Comparison of ENCODE assay signal across 1 cellular context in the genomic region with DNA sequence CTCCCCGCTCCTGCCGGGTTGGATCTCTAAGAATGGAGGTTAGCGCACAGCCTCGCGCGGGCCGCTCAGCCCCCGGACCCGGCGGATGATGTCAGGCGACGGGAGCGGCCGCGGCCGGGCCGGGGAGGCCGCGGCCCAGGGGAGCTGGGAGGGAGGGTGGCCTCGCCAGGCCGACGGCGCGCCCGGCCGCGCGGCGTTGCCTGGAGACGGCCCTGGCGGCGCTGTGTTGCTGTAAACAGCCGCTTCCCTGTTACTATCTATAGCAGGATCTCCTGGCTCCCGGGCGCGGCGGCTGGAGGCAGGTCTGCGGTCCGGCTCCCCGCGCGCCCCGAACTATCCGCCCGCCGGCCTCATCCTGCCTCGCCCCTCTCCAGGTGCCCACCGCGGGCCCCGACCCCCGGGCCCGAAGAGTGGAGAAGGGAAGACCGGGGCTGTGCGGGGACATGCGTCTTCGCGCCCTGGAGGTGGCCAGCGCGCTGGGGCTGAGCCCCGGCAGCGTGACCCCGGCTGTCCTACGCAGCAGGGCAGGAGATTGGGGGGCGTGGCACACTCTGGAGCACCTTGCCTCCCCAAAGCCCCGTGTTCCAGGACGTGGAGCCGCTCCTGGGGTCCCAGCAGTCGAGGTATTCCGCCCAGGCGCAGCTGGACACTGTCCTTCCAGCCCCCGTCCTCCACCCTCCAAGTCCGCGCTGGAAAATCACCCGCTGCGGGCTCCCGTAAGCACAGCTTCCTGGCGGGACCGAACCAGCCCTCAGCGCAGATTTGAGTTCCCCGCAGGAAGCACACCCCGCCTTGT.
TF ChIP-seq lines count a peak whose summit lies in the region.

No MANE protein-coding gene starts in this region.

TF ChIP-seq in HepG2, 621 proteins besides CTCF, POLR2A, EP300 and RAD21 (continued from another document and continues in another):
- TF ChIP-seq NCOA1 (CRISPR knock-in tag; IDR thresholded peaks at IDR 0.05) (no peak), ZNF331 (CRISPR knock-in tag; IDR thresholded peaks at IDR 0.05) (no peak), TRAFD1 (CRISPR knock-in tag; IDR thresholded peaks at IDR 0.05; ENCODE audit: borderline replicate concordance) (no peak), ZBTB20 (CRISPR knock-in tag; IDR thresholded peaks at IDR 0.05; ENCODE audit: borderline replicate concordance, low read depth) (no peak), NFRKB (IDR thresholded peaks at IDR 0.05) (no peak), RAD51 (IDR thresholded peaks at IDR 0.05; ENCODE audit: borderline replicate concordance) (no peak), ARNT2 (CRISPR knock-in tag; IDR thresholded peaks at IDR 0.05; ENCODE audit: low read depth) (no peak; the same call in 1 of the 2 replicates), ZNF737 (CRISPR knock-in tag; IDR thresholded peaks at IDR 0.05; ENCODE audit: borderline replicate concordance) (no peak), GMEB1 (CRISPR knock-in tag; IDR thresholded peaks at IDR 0.05; ENCODE audit: borderline replicate concordance) (no peak; the same call in 1 of the 2 replicates), CSRNP1 (CRISPR knock-in tag; IDR thresholded peaks at IDR 0.05) (no peak), HCFC1 (IDR thresholded peaks at IDR 0.05; ENCODE audit: low read depth, low read length) (no peak), ZSCAN25 (CRISPR knock-in tag; IDR thresholded peaks at IDR 0.05) (no peak), TP53 (CRISPR knock-in tag; conservative IDR thresholded peaks at IDR 0.05) (no peak), ISL2 (CRISPR knock-in tag; IDR thresholded peaks at IDR 0.05) (no peak), SATB2 (CRISPR knock-in tag; IDR thresholded peaks at IDR 0.05) (no peak), ZNF143 (CRISPR knock-in tag; IDR thresholded peaks at IDR 0.05) (no peak), MAFG (CRISPR knock-in tag; IDR thresholded peaks at IDR 0.05) (no peak), DNMT1 (CRISPR knock-in tag; IDR thresholded peaks at IDR 0.05) (no peak), SNAPC2 (CRISPR knock-in tag; IDR thresholded peaks at IDR 0.05) (no peak), ZBTB21 (CRISPR knock-in tag; IDR thresholded peaks at IDR 0.05) (no peak), MTA1 (CRISPR knock-in tag; IDR thresholded peaks at IDR 0.05; ENCODE audit: borderline replicate concordance) (no peak), ZNF678 (CRISPR knock-in tag; IDR thresholded peaks at IDR 0.05) (no peak), ZXDC (CRISPR knock-in tag; IDR thresholded peaks at IDR 0.05) (no peak), ATF1 (CRISPR knock-in tag; IDR thresholded peaks at IDR 0.05) (no peak), ZNF337 (CRISPR knock-in tag; IDR thresholded peaks at IDR 0.05; ENCODE audit: borderline replicate concordance, low read depth) (no peak), SUZ12 (IDR thresholded peaks at IDR 0.05; ENCODE audit: low read depth, low read length) (no peak), ZKSCAN1 (IDR thresholded peaks at IDR 0.05; ENCODE audit: low read length) (no peak), ZIK1 (CRISPR knock-in tag; IDR thresholded peaks at IDR 0.05; ENCODE audit: borderline replicate concordance, low read depth) (no peak)
- TF ChIP-seq, protein P1, sequence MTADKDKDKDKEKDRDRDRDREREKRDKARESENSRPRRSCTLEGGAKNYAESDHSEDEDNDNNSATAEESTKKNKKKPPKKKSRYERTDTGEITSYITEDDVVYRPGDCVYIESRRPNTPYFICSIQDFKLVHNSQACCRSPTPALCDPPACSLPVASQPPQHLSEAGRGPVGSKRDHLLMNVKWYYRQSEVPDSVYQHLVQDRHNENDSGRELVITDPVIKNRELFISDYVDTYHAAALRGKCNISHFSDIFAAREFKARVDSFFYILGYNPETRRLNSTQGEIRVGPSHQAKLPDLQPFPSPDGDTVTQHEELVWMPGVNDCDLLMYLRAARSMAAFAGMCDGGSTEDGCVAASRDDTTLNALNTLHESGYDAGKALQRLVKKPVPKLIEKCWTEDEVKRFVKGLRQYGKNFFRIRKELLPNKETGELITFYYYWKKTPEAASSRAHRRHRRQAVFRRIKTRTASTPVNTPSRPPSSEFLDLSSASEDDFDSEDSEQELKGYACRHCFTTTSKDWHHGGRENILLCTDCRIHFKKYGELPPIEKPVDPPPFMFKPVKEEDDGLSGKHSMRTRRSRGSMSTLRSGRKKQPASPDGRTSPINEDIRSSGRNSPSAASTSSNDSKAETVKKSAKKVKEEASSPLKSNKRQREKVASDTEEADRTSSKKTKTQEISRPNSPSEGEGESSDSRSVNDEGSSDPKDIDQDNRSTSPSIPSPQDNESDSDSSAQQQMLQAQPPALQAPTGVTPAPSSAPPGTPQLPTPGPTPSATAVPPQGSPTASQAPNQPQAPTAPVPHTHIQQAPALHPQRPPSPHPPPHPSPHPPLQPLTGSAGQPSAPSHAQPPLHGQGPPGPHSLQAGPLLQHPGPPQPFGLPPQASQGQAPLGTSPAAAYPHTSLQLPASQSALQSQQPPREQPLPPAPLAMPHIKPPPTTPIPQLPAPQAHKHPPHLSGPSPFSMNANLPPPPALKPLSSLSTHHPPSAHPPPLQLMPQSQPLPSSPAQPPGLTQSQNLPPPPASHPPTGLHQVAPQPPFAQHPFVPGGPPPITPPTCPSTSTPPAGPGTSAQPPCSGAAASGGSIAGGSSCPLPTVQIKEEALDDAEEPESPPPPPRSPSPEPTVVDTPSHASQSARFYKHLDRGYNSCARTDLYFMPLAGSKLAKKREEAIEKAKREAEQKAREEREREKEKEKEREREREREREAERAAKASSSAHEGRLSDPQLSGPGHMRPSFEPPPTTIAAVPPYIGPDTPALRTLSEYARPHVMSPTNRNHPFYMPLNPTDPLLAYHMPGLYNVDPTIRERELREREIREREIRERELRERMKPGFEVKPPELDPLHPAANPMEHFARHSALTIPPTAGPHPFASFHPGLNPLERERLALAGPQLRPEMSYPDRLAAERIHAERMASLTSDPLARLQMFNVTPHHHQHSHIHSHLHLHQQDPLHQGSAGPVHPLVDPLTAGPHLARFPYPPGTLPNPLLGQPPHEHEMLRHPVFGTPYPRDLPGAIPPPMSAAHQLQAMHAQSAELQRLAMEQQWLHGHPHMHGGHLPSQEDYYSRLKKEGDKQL (CRISPR knock-in tag; IDR thresholded peaks at IDR 0.05; ENCODE audit: low read depth), result no peak
- TF ChIP-seq, protein P2, sequence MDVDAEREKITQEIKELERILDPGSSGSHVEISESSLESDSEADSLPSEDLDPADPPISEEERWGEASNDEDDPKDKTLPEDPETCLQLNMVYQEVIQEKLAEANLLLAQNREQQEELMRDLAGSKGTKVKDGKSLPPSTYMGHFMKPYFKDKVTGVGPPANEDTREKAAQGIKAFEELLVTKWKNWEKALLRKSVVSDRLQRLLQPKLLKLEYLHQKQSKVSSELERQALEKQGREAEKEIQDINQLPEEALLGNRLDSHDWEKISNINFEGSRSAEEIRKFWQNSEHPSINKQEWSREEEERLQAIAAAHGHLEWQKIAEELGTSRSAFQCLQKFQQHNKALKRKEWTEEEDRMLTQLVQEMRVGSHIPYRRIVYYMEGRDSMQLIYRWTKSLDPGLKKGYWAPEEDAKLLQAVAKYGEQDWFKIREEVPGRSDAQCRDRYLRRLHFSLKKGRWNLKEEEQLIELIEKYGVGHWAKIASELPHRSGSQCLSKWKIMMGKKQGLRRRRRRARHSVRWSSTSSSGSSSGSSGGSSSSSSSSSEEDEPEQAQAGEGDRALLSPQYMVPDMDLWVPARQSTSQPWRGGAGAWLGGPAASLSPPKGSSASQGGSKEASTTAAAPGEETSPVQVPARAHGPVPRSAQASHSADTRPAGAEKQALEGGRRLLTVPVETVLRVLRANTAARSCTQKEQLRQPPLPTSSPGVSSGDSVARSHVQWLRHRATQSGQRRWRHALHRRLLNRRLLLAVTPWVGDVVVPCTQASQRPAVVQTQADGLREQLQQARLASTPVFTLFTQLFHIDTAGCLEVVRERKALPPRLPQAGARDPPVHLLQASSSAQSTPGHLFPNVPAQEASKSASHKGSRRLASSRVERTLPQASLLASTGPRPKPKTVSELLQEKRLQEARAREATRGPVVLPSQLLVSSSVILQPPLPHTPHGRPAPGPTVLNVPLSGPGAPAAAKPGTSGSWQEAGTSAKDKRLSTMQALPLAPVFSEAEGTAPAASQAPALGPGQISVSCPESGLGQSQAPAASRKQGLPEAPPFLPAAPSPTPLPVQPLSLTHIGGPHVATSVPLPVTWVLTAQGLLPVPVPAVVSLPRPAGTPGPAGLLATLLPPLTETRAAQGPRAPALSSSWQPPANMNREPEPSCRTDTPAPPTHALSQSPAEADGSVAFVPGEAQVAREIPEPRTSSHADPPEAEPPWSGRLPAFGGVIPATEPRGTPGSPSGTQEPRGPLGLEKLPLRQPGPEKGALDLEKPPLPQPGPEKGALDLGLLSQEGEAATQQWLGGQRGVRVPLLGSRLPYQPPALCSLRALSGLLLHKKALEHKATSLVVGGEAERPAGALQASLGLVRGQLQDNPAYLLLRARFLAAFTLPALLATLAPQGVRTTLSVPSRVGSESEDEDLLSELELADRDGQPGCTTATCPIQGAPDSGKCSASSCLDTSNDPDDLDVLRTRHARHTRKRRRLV (CRISPR knock-in tag; IDR thresholded peaks at IDR 0.05), result no peak
- TF ChIP-seq, protein P3, sequence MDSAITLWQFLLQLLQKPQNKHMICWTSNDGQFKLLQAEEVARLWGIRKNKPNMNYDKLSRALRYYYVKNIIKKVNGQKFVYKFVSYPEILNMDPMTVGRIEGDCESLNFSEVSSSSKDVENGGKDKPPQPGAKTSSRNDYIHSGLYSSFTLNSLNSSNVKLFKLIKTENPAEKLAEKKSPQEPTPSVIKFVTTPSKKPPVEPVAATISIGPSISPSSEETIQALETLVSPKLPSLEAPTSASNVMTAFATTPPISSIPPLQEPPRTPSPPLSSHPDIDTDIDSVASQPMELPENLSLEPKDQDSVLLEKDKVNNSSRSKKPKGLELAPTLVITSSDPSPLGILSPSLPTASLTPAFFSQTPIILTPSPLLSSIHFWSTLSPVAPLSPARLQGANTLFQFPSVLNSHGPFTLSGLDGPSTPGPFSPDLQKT (CRISPR knock-in tag; IDR thresholded peaks at IDR 0.05; ENCODE audit: borderline replicate concordance), result no peak
